ENCODE assay signal across 1 cellular context in the genomic region with DNA sequence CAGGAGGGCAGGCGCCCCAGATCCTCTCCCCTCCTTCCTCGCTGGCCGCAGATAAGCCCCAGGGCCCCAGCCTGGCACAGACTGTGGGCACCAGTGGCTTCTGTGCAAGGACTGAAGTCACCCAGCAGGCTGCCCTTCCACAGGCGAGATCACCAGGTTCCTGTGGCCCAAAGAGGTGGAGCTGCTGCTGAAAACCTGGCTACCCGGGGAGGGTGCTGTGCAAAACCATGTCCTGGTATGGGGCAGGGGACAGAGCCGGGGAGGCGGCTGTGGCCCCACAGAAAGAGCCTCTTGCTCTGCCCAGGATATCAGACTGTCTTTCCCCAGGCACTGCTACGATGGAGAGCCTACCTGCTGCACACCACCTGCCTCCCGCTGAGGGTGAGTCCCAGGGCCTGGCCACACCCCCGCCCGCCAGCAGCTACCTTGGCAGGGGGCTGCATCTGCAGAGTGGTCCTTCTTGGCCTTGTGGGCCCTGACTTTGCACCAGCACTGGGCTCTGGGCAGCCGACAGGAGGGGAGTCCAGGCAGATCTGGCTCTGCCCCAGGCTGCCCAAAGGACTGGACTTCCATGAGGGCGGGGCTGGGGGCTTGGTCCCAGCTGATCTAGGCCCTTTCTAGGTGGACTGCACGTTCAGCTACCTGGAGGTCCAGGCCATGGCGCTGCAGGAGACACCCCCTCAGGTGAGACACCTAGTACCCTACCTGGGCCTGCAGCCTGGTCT.
TF ChIP-seq lines count a peak whose summit lies in the region.

No MANE protein-coding gene starts in this region.

TF ChIP-seq in GM12878, 131 proteins besides CTCF, POLR2A, EP300 and RAD21:
- TF ChIP-seq, protein P1, sequence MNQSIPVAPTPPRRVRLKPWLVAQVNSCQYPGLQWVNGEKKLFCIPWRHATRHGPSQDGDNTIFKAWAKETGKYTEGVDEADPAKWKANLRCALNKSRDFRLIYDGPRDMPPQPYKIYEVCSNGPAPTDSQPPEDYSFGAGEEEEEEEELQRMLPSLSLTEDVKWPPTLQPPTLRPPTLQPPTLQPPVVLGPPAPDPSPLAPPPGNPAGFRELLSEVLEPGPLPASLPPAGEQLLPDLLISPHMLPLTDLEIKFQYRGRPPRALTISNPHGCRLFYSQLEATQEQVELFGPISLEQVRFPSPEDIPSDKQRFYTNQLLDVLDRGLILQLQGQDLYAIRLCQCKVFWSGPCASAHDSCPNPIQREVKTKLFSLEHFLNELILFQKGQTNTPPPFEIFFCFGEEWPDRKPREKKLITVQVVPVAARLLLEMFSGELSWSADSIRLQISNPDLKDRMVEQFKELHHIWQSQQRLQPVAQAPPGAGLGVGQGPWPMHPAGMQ (IDR thresholded peaks at IDR 0.05; ENCODE audit: borderline replicate concordance) = no peak
- TF ChIP-seq, protein P2, sequence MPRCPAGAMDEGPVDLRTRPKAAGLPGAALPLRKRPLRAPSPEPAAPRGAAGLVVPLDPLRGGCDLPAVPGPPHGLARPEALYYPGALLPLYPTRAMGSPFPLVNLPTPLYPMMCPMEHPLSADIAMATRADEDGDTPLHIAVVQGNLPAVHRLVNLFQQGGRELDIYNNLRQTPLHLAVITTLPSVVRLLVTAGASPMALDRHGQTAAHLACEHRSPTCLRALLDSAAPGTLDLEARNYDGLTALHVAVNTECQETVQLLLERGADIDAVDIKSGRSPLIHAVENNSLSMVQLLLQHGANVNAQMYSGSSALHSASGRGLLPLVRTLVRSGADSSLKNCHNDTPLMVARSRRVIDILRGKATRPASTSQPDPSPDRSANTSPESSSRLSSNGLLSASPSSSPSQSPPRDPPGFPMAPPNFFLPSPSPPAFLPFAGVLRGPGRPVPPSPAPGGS (IDR thresholded peaks at IDR 0.05; ENCODE audit: borderline replicate concordance, insufficient read depth, low read depth, low read length, poor library complexity, severe bottlenecking) = no peak
- TF ChIP-seq HDGF (IDR thresholded peaks at IDR 0.05) = peak; percentile 70; the same call in 1 of the 2 replicates
TF ChIP-seq in GM12878: peak in this region for 1.
